8 cellular contexts compared by ENCODE assay signal in genomic region chr5:50440651-50441478, GRCh38. TPM values are rescaled to one million over a fixed set of nuclear protein-coding genes. Genes with fewer than 3 reads are reported as not detected.
A peak's percentile ranks its signal among the peaks of the same experiment; 100 is the strongest.
DNase-seq lines count a peak whose midpoint lies in the region; ATAC-seq, FAIRE-seq and TF ChIP-seq lines count a peak whose summit lies in the region.

Gene EMB (minus strand): TSS chr5:50441288. CDS start chr5:50441151, 137 bp downstream.

- FAIRE-seq in urothelium cell line (lab: Jason Lieb, UNC), result no peak

- H3K4me3 ChIP-seq in RWPE2 (ENCODE audit: severe bottlenecking), result peak within 1 kb of the TSS; percentile 46
- H3K4me3 ChIP-seq in left ventricle myocardium inferior, result peak within 1 kb of the TSS; percentile 71
- peak within 1 kb of the TSS; percentile 51 for H3K4me3 ChIP-seq in psoas muscle

- no peaks in the 10 kb centered on the region for H3K9me3 ChIP-seq in RWPE2 (ENCODE audit: severe bottlenecking)
- H3K9me3 ChIP-seq in left ventricle myocardium inferior (replicated peaks), result no peaks in the 10 kb centered on the region
- no peaks in the 10 kb centered on the region for H3K9me3 ChIP-seq in psoas muscle

- peaks cover 9% of the 10 kb centered on the region for H3K4me1 ChIP-seq in RWPE2 (ENCODE audit: insufficient read depth, poor library complexity, severe bottlenecking)
- H3K4me1 ChIP-seq in left ventricle myocardium inferior, result peaks cover 11% of the 10 kb centered on the region
- no peaks in the 10 kb centered on the region for H3K4me1 ChIP-seq in psoas muscle

- H3K27ac ChIP-seq in RWPE2 (ENCODE audit: poor library complexity, severe bottlenecking), result peak within 1 kb of the TSS; percentile 74
- H3K27ac ChIP-seq in left ventricle myocardium inferior (replicated peaks), result peak within 1 kb of the TSS; percentile 38
- H3K27ac ChIP-seq in psoas muscle, result no peak within 1 kb of the TSS

- intact Hi-C loops in left ventricle myocardium inferior (cut with micrococcal nuclease) (no loop called here), psoas muscle (cut with DNase I) (no loop called here)

- peak; percentile 66 for ATAC-seq in GM19397 (IDR thresholded peaks at IDR 0.05; ENCODE audit: unreplicated experiment)
- ATAC-seq in HG03571 (IDR thresholded peaks at IDR 0.05; ENCODE audit: unreplicated experiment), result peak; percentile 61
- peak; percentile 91 for ATAC-seq in RWPE2 (ENCODE audit: low read depth)
- ATAC-seq in psoas muscle, result peak in 2 of 4 donors; percentile 22 to 42

- DNase-seq in CMK (ENCODE audit: low read depth), result peak; percentile 29
- peak; percentile 78 for DNase-seq in RWPE2 (ENCODE audit: low spot score)
- peak; percentile 57 for DNase-seq in activated gamma-delta T cell treated with anti-CD3 and anti-CD28 coated beads, Interleukin-2, amount 50 U/mL, for 16 hours (ENCODE audit: low read depth)
- peak; percentile 68 for DNase-seq in left ventricle myocardium inferior
- peak; percentile 48 to 68 for DNase-seq in psoas muscle
- peak; percentile 69 for DNase-seq in urothelium cell line (ENCODE audit: low spot score)

- 0 to 1% (median 1%) methylated on average over 56 to 80 of the region's 80 CpGs for WGBS in psoas muscle, 3 donors

- H3K27me3 ChIP-seq in RWPE2 (ENCODE audit: insufficient read depth, poor library complexity, severe bottlenecking) (no peaks in the 10 kb centered on the region), left ventricle myocardium inferior (ENCODE audit: low read depth) (peaks cover 35% of the 10 kb centered on the region), psoas muscle (ENCODE audit: insufficient read depth in 3 of 3, low read length in 2 of 3) (peaks cover 0 to 4% (median 2%) of the 10 kb centered on the region in 3 donors)

- H3K36me3 ChIP-seq in RWPE2 (ENCODE audit: low read depth), result no peaks in the 10 kb centered on the region
- H3K36me3 ChIP-seq in left ventricle myocardium inferior, result no peaks in the 10 kb centered on the region
- no peaks in the 10 kb centered on the region for H3K36me3 ChIP-seq in psoas muscle (ENCODE audit: insufficient read depth in 1 of 2, low read depth in 1 of 2)

- TF ChIP-seq CTCF in RWPE2 (IDR thresholded peaks at IDR 0.05; ENCODE audit: poor library complexity, severe bottlenecking) (peak; percentile 51), left ventricle myocardium inferior (IDR thresholded peaks at IDR 0.05; ENCODE audit: borderline replicate concordance) (peak; percentile 20), psoas muscle (IDR thresholded peaks at IDR 0.05) (no peak)

RNA-seq across cellular contexts. Expression of gene EMB, which starts in this region (rescaled TPM):
- total RNA-seq in left ventricle myocardium inferior (16.6 TPM), psoas muscle (1 to 10 TPM; 2.8 to 4.3 (median 3.6) TPM)
- polyA plus RNA-seq in psoas muscle, result under 1 TPM; 0.42 to 0.57 (median 0.47) TPM
